1 cellular context compared by ENCODE assay signal in genomic region chr2:96514521-96514920, GRCh38.
TF ChIP-seq lines count a peak whose summit lies in the region.

No MANE protein-coding gene starts in this region.

TF ChIP-seq in GM23338, 12 proteins besides CTCF, POLR2A, EP300 and RAD21 (continued from another document):
- TF ChIP-seq, protein P1, sequence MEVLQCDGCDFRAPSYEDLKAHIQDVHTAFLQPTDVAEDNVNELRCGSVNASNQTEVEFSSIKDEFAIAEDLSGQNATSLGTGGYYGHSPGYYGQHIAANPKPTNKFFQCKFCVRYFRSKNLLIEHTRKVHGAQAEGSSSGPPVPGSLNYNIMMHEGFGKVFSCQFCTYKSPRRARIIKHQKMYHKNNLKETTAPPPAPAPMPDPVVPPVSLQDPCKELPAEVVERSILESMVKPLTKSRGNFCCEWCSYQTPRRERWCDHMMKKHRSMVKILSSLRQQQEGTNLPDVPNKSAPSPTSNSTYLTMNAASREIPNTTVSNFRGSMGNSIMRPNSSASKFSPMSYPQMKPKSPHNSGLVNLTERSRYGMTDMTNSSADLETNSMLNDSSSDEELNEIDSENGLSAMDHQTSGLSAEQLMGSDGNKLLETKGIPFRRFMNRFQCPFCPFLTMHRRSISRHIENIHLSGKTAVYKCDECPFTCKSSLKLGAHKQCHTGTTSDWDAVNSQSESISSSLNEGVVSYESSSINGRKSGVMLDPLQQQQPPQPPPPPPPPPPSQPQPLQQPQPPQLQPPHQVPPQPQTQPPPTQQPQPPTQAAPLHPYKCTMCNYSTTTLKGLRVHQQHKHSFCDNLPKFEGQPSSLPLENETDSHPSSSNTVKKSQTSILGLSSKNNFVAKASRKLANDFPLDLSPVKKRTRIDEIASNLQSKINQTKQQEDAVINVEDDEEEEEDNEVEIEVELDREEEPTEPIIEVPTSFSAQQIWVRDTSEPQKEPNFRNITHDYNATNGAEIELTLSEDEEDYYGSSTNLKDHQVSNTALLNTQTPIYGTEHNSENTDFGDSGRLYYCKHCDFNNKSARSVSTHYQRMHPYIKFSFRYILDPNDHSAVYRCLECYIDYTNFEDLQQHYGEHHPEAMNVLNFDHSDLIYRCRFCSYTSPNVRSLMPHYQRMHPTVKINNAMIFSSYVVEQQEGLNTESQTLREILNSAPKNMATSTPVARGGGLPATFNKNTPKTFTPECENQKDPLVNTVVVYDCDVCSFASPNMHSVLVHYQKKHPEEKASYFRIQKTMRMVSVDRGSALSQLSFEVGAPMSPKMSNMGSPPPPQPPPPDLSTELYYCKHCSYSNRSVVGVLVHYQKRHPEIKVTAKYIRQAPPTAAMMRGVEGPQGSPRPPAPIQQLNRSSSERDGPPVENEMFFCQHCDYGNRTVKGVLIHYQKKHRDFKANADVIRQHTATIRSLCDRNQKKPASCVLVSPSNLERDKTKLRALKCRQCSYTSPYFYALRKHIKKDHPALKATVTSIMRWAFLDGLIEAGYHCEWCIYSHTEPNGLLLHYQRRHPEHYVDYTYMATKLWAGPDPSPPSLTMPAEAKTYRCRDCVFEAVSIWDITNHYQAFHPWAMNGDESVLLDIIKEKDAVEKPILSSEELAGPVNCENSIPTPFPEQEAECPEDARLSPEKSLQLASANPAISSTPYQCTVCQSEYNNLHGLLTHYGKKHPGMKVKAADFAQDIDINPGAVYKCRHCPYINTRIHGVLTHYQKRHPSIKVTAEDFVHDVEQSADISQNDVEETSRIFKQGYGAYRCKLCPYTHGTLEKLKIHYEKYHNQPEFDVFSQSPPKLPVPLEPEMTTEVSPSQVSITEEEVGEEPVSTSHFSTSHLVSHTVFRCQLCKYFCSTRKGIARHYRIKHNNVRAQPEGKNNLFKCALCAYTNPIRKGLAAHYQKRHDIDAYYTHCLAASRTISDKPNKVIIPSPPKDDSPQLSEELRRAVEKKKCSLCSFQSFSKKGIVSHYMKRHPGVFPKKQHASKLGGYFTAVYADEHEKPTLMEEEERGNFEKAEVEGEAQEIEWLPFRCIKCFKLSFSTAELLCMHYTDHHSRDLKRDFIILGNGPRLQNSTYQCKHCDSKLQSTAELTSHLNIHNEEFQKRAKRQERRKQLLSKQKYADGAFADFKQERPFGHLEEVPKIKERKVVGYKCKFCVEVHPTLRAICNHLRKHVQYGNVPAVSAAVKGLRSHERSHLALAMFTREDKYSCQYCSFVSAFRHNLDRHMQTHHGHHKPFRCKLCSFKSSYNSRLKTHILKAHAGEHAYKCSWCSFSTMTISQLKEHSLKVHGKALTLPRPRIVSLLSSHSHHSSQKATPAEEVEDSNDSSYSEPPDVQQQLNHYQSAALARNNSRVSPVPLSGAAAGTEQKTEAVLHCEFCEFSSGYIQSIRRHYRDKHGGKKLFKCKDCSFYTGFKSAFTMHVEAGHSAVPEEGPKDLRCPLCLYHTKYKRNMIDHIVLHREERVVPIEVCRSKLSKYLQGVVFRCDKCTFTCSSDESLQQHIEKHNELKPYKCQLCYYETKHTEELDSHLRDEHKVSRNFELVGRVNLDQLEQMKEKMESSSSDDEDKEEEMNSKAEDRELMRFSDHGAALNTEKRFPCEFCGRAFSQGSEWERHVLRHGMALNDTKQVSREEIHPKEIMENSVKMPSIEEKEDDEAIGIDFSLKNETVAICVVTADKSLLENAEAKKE (CRISPR knock-in tag; IDR thresholded peaks at IDR 0.05), result no peak
